ENCODE assay signal across 15 cellular contexts in the genomic region with DNA sequence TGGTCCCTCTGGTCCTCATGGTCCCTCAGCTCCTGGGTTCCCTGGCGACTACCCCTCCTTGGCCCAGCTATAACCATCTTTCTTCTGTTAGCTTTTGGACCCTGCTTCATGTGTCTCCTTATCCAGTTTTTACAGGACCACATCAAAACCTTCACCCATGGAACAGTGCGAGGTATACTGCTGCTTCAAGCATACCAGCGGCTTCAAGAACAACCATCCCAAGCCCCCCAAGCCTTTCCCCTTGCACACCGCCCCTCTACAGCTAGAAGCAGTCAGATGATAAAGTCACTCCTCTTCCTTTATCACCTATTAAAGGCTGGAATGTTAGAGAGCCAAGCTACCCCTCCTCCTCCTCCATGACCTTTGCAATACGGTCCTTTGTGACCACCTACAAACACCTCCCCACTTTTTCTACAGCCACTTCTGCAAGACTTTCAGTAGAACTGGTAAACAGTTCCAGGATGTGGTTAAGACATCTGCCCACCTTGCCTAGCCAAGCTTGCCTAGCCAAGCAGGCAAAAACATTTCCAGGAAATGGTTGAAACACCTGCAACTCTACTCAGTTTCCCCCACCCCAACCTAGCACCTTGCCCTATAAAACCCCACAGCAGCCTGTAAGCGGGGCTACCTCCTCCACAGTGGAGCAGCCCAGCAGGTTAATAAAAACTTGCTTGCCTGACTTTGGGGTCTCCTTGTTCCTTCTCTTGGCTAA.
DNase-seq lines count a peak whose midpoint lies in the region; ATAC-seq, FAIRE-seq and TF ChIP-seq lines count a peak whose summit lies in the region.
"Had no signal": no experiment of that assay in that cellular context is flagged by ENCODE, and none has a peak within 500 bp of the region (broad histone marks: within the 10 kb centered on the region; RNA-seq: fewer than 3 reads in every experiment).

No MANE protein-coding gene starts in this region.

- WGBS in esophagus muscularis mucosa: 76% methylated on average over 6 of the region's 6 CpGs

- no peaks in the 10 kb centered on the region for H3K27me3 Mint-ChIP-seq in CD4-positive, alpha-beta memory T cell
- H3K27me3 Mint-ChIP-seq in activated T-helper 2 cell treated with anti-CD3 and anti-CD28 coated beads, Interferon-gamma antibody, Interleukin-2, Interleukin-4, amounts not matched to agents 10 μg/mL and 5 μg/mL and 100 μg/mL, durations not matched to agents 14 hours and 24 hours and 36 hours (ENCODE audit: low read depth): no peaks in the 10 kb centered on the region
- H3K27me3 Mint-ChIP-seq: T-helper 17 cell had no signal

- peak overlapping the region in 4 of 7 donors; percentile 72 to 93 (median 82) for H3K27ac Mint-ChIP-seq in CD4-positive, alpha-beta memory T cell
- H3K27ac Mint-ChIP-seq in activated T-helper 2 cell treated with anti-CD3 and anti-CD28 coated beads, Interferon-gamma antibody, Interleukin-2, Interleukin-4, amounts not matched to agents 10 μg/mL and 5 μg/mL and 100 μg/mL, durations not matched to agents 14 hours and 24 hours and 36 hours: peak overlapping the region; percentile 42
- H3K27ac Mint-ChIP-seq: T-helper 17 cell had no signal

- no peaks in the 10 kb centered on the region for H3K36me3 ChIP-seq in CD4-positive, alpha-beta memory T cell (ENCODE audit: insufficient read depth, low read length)
- no peaks in the 10 kb centered on the region for H3K36me3 ChIP-seq in esophagus muscularis mucosa
- H3K36me3 ChIP-seq: suprapubic skin had no signal

- POLR2A ChIA-PET in CD4-positive, alpha-beta memory T cell (lab: Charles Lee; ENCODE audit: partially characterized antibody): no interaction called here

- H3K27me3 ChIP-seq in CD4-positive, alpha-beta memory T cell (ENCODE audit: insufficient read depth, low read length): no peaks in the 10 kb centered on the region
- no peaks in the 10 kb centered on the region for H3K27me3 ChIP-seq in esophagus muscularis mucosa
- H3K27me3 ChIP-seq: suprapubic skin had no signal

- no peak for TF ChIP-seq POLR2A in H54 (IDR thresholded peaks at IDR 0.05; ENCODE audit: low read depth, low read length)
- TF ChIP-seq POLR2A in esophagus muscularis mucosa (IDR thresholded peaks at IDR 0.05; ENCODE audit: low read depth): no peak

- TF ChIP-seq CTCF in esophagus muscularis mucosa (IDR thresholded peaks at IDR 0.05): no peak

- H3K4me3 ChIP-seq in CD4-positive, alpha-beta memory T cell (ENCODE audit: low read length in 2 of 2): no peak overlapping the region
- no peak overlapping the region for H3K4me3 ChIP-seq in esophagus muscularis mucosa
- H3K4me3 ChIP-seq: PC-9, suprapubic skin had no signal

- peaks cover 23% of the 10 kb centered on the region for H3K4me1 ChIP-seq in CD4-positive, alpha-beta memory T cell (ENCODE audit: insufficient read depth, low read length)
- no peaks in the 10 kb centered on the region for H3K4me1 ChIP-seq in esophagus muscularis mucosa
- H3K4me1 ChIP-seq: suprapubic skin had no signal

- peaks cover 2 to 29% of the 10 kb centered on the region in 2 donors for H3K36me3 Mint-ChIP-seq in CD4-positive, alpha-beta memory T cell
- peaks cover 34% of the 10 kb centered on the region for H3K36me3 Mint-ChIP-seq in activated T-helper 2 cell treated with anti-CD3 and anti-CD28 coated beads, Interferon-gamma antibody, Interleukin-2, Interleukin-4, amounts not matched to agents 10 μg/mL and 5 μg/mL and 100 μg/mL, durations not matched to agents 14 hours and 24 hours and 36 hours (ENCODE audit: low read depth)

- H3K27ac ChIP-seq in CD4-positive, alpha-beta memory T cell (ENCODE audit: low read depth, low read length): no peak overlapping the region
- H3K27ac ChIP-seq in esophagus muscularis mucosa (replicated peaks in 1 of 4): no peak overlapping the region
- H3K27ac ChIP-seq: C4-2B, PC-9, suprapubic skin had no signal

- FAIRE-seq in H54 (lab: Jason Lieb, UNC): no peak
- FAIRE-seq: endometrium had no signal

- DNase-seq in CD4-positive, alpha-beta memory T cell: peak in 1 of 5 donors; percentile 5
- DNase-seq in activated T-helper 2 cell treated with anti-CD3 and anti-CD28 coated beads, Interferon-gamma antibody, Interleukin-2, Interleukin-4, amounts not matched to agents 10 μg/mL and 5 μg/mL and 100 μg/mL, durations not matched to agents 14 hours and 24 hours and 36 hours (ENCODE audit: low spot score): no peak
- DNase-seq in H54 (ENCODE audit: insufficient read length, low spot score): no peak
- no peak for DNase-seq in effector CD8-positive, alpha-beta T cell (lab: John Stamatoyannopoulos, UW)
- no peak for DNase-seq in esophagus muscularis mucosa (ENCODE audit: extremely low spot score)
- DNase-seq: NCI-H2171 treated with DMSO at 0.1 percent for 48 hours, PC-9, retina, T-helper 17 cell had no signal

- peak overlapping the region in 4 of 8 donors; percentile 49 to 68 (median 56) for H3K4me3 Mint-ChIP-seq in CD4-positive, alpha-beta memory T cell
- H3K4me3 Mint-ChIP-seq in activated T-helper 2 cell treated with anti-CD3 and anti-CD28 coated beads, Interferon-gamma antibody, Interleukin-2, Interleukin-4, amounts not matched to agents 10 μg/mL and 5 μg/mL and 100 μg/mL, durations not matched to agents 14 hours and 24 hours and 36 hours (ENCODE audit: low read depth): peak overlapping the region; percentile 17
- H3K4me3 Mint-ChIP-seq: T-helper 17 cell had no signal

- CTCF ChIA-PET in CD4-positive, alpha-beta memory T cell (lab: Charles Lee; ENCODE audit: partially characterized antibody): no interaction called here

- no peak for TF ChIP-seq EP300 in esophagus muscularis mucosa (IDR thresholded peaks at IDR 0.05)

- no peaks in the 10 kb centered on the region for H3K9me3 ChIP-seq in CD4-positive, alpha-beta memory T cell (ENCODE audit: control insufficient read depth in 1 of 2, low read length in 2 of 2)
- H3K9me3 ChIP-seq in esophagus muscularis mucosa: peaks cover 0 to 8% (median 0%) of the 10 kb centered on the region in 4 donors
- H3K9me3 ChIP-seq: suprapubic skin had no signal

- ATAC-seq in GM18873 (IDR thresholded peaks at IDR 0.05; ENCODE audit: low FRiP score, unreplicated experiment) (peak; percentile 77), HG03354 (IDR thresholded peaks at IDR 0.05; ENCODE audit: poor library complexity, severe bottlenecking, unreplicated experiment) (peak; percentile 66), GM21528 (IDR thresholded peaks at IDR 0.05; ENCODE audit: low FRiP score, unreplicated experiment) (no peak)
- ATAC-seq: T-helper 17 cell had no signal

- peaks cover 8 to 36% (median 30%) of the 10 kb centered on the region in 4 donors for H3K4me1 Mint-ChIP-seq in CD4-positive, alpha-beta memory T cell
- H3K4me1 Mint-ChIP-seq in activated T-helper 2 cell treated with anti-CD3 and anti-CD28 coated beads, Interferon-gamma antibody, Interleukin-2, Interleukin-4, amounts not matched to agents 10 μg/mL and 5 μg/mL and 100 μg/mL, durations not matched to agents 14 hours and 24 hours and 36 hours (ENCODE audit: low read depth): peaks cover 17% of the 10 kb centered on the region
- H3K4me1 Mint-ChIP-seq: T-helper 17 cell had no signal

- intact Hi-C loops in CD4-positive, alpha-beta memory T cell (cut with micrococcal nuclease): no loop called here
- intact Hi-C loops in activated T-helper 2 cell treated with anti-CD3 and anti-CD28 coated beads, Interferon-gamma antibody, Interleukin-2, Interleukin-4, amounts not matched to agents 10 μg/mL and 5 μg/mL and 100 μg/mL, durations not matched to agents 14 hours and 24 hours and 36 hours (cut with micrococcal nuclease): no loop called here
- intact Hi-C loops in esophagus muscularis mucosa (cut with DNase I): no loop called here

- H3K9me3 Mint-ChIP-seq in CD4-positive, alpha-beta memory T cell: peaks cover 0 to 49% (median 35%) of the 10 kb centered on the region in 8 donors
- H3K9me3 Mint-ChIP-seq in activated T-helper 2 cell treated with anti-CD3 and anti-CD28 coated beads, Interferon-gamma antibody, Interleukin-2, Interleukin-4, amounts not matched to agents 10 μg/mL and 5 μg/mL and 100 μg/mL, durations not matched to agents 14 hours and 24 hours and 36 hours: peaks cover 15% of the 10 kb centered on the region
